ENCODE assay signal across 12 cellular contexts in genomic region chr9:27368317-27368985, GRCh38.
DNase-seq lines count a peak whose midpoint lies in the region; ATAC-seq and TF ChIP-seq lines count a peak whose summit lies in the region.
"Had no signal": no experiment of that assay in that cellular context is flagged by ENCODE, and none has a peak within 500 bp of the region (broad histone marks: within the 10 kb centered on the region; RNA-seq: fewer than 3 reads in every experiment).

No MANE protein-coding gene starts in this region.

- H3K27me3 ChIP-seq in upper lobe of right lung: no peaks in the 10 kb centered on the region

- H3K4me1 ChIP-seq in upper lobe of right lung: peaks cover 42% of the 10 kb centered on the region

- intact Hi-C loops in upper lobe of right lung (cut with DNase I): no loop called here

- H3K9me3 Mint-ChIP-seq in neural crest cell: no peaks in the 10 kb centered on the region

- ATAC-seq in SK-N-SH treated with all-trans-retinoic acid at 6 μM for 48 hours (peak; percentile 68), upper lobe of right lung (peak; percentile 13), GM19351 (IDR thresholded peaks at IDR 0.05; ENCODE audit: unreplicated experiment) (no peak)
- ATAC-seq: mucosa of descending colon had no signal

- no peaks in the 10 kb centered on the region for H3K27me3 Mint-ChIP-seq in neural crest cell (ENCODE audit: low read depth)

- H3K36me3 Mint-ChIP-seq in neural crest cell (ENCODE audit: low read depth): peaks cover 2% of the 10 kb centered on the region

- H3K4me3 ChIP-seq in fibroblast of the aortic adventitia (ENCODE audit: low read depth, low read length) (no peak overlapping the region), upper lobe of right lung (no peak overlapping the region)
- H3K4me3 ChIP-seq: mucosa of descending colon had no signal

- H3K36me3 ChIP-seq in upper lobe of right lung: no peaks in the 10 kb centered on the region

- no peaks in the 10 kb centered on the region for H3K9me3 ChIP-seq in upper lobe of right lung
- H3K9me3 ChIP-seq: mucosa of descending colon had no signal

- no peak overlapping the region for H3K4me3 Mint-ChIP-seq in neural crest cell

- TF ChIP-seq CTCF in fibroblast of the aortic adventitia (IDR thresholded peaks at IDR 0.05; ENCODE audit: insufficient read depth, low read length): no peak
- TF ChIP-seq CTCF in neural crest cell (conservative IDR thresholded peaks at IDR 0.05): no peak
- TF ChIP-seq CTCF in upper lobe of right lung (IDR thresholded peaks at IDR 0.05): no peak

- H3K4me1 Mint-ChIP-seq in neural crest cell: peaks cover 46% of the 10 kb centered on the region

- peak overlapping the region; percentile 81 for H3K27ac Mint-ChIP-seq in neural crest cell (ENCODE audit: unreplicated experiment)

- DNase-seq in fibroblast of the aortic adventitia (ENCODE audit: low read depth) (peak; percentile 28), neural crest cell (ENCODE audit: low read depth, low spot score) (no peak), upper lobe of right lung (no peak), T-helper 9 cell (no peak)
- no peak for DNase-seq in activated effector memory CD4-positive, alpha-beta T cell treated with anti-CD3 and anti-CD28 coated beads, Interleukin-2, amount 50 U/mL, for 16 hours
- DNase-seq: activated CD4-positive, alpha-beta T cell treated with anti-CD3 and anti-CD28 coated beads, Interleukin-2, amount 50 U/mL, for 1 hour; amniotic stem cell; mucosa of descending colon; NCI-H226; SIG-M5 had no signal

- H3K27ac ChIP-seq in upper lobe of right lung: peak overlapping the region; percentile 32

TF ChIP-seq in SK-N-SH treated with all-trans-retinoic acid at 6 μM for 48 hours, 23 proteins besides CTCF, POLR2A, EP300 and RAD21:
- TF ChIP-seq OSR1 (CRISPR knock-in tag; IDR thresholded peaks at IDR 0.05): no peak
- TF ChIP-seq PPARA (CRISPR knock-in tag; IDR thresholded peaks at IDR 0.05; ENCODE audit: borderline replicate concordance): no peak
- TF ChIP-seq TCF4 (CRISPR knock-in tag; IDR thresholded peaks at IDR 0.05; ENCODE audit: borderline replicate concordance): peak; percentile 38; the same call in 1 of the 2 replicates
- no peak for TF ChIP-seq SNAI2 (CRISPR knock-in tag; IDR thresholded peaks at IDR 0.05)
- TF ChIP-seq GLIS3 (CRISPR knock-in tag; IDR thresholded peaks at IDR 0.05): no peak
- TF ChIP-seq ARNTL (CRISPR knock-in tag; IDR thresholded peaks at IDR 0.05; ENCODE audit: borderline replicate concordance, low read depth): no peak
- no peak for TF ChIP-seq ESRRG (CRISPR knock-in tag; IDR thresholded peaks at IDR 0.05)
- TF ChIP-seq ZNF8 (CRISPR knock-in tag; IDR thresholded peaks at IDR 0.05): no peak
